Comparison of ENCODE assay signal across 7 cellular contexts in the genomic region with DNA sequence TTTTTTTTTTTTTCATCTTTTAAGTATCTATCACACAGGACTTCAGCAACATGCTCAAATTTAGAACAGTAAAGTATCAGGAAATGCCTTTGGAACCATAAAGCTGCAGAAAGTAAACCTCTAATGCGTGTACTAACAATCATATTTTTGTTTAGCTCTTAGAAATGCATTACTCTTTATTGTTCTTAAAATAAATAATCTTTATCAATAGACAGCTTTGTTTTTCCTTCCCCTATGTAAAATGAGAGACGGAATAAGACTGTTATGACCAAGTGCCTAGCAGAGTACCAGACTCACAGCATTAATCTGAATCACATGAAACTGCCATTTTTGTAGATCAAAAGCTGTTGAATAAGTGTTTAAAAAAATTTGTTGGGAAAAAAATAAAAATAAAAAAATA. TPM values are rescaled to one million over a fixed set of nuclear protein-coding genes. Genes with fewer than 3 reads are reported as not detected.
"Had no signal": no experiment of that assay in that cellular context is flagged by ENCODE, and none has a peak within 500 bp of the region (broad histone marks: within the 10 kb centered on the region; RNA-seq: fewer than 3 reads in every experiment).

No MANE protein-coding gene starts in this region.

- DNase-seq: IMR-90, KBM-7, KG1 had no signal

- ATAC-seq: HepG2, K562 had no signal

RNA-seq across cellular contexts. Expression of a gene that starts 50.5 kb away (rescaled TPM):
- total RNA-seq: HepG2, HT-29 had no signal
- polyA plus RNA-seq: HepG2, IgD-negative memory B cell had no signal
